Comparison of ENCODE assay signal across 1 cellular context in genomic region chr14:49619730-49620129, GRCh38.
TF ChIP-seq lines count a peak whose summit lies in the region.

No MANE protein-coding gene starts in this region.

TF ChIP-seq in GM12878, 131 proteins besides CTCF, POLR2A, EP300 and RAD21:
- 0 out of 2 replicates have a peak, but pooled peaks have one; percentile 26 for TF ChIP-seq TCF7 (IDR thresholded peaks at IDR 0.05; ENCODE audit: borderline replicate concordance)
- TF ChIP-seq REST (IDR thresholded peaks at IDR 0.05; ENCODE audit: low read depth, low read length): no peak
